8 cellular contexts compared by ENCODE assay signal in genomic region chr11:58567889-58568512, GRCh38. TPM values are rescaled to one million over a fixed set of nuclear protein-coding genes. Genes with fewer than 3 reads are reported as not detected.
DNase-seq lines count a peak whose midpoint lies in the region; ATAC-seq and TF ChIP-seq lines count a peak whose summit lies in the region.

No MANE protein-coding gene starts in this region.

- TF ChIP-seq CTCF in AG04450 (IDR thresholded peaks at IDR 0.05; ENCODE audit: low read depth, low read length), result peak; percentile 89
- TF ChIP-seq CTCF in coronary artery (IDR thresholded peaks at IDR 0.05), result peak; percentile 74

- peaks cover 60% of the 10 kb centered on the region for H3K4me1 Mint-ChIP-seq in stimulated activated effector memory CD8-positive, alpha-beta T cell treated with anti-CD3 and anti-CD28 coated beads, Interleukin-12 subunit alpha, Interleukin-12 subunit beta, amount 100 ng/mL, for 72 hours

- POLR2A ChIA-PET in AG04450 (lab: Yijun Ruan, JAX), result no interaction called here

- no peaks in the 10 kb centered on the region for H3K9me3 ChIP-seq in AG04450 (ENCODE audit: control insufficient read depth, insufficient read depth, low read length)

- CTCF ChIA-PET in AG04450 (lab: Charles Lee), result interaction anchor here (0.6 to 4.2 kb wide), 36 partner anchors 9 to 1095 kb away, joined by 3 to 64 read pairs (median 4); partner anchors contain the start of gene LPXN

- H3K4me3 ChIP-seq in AG04450 (ENCODE audit: low read depth, low read length) (no peak overlapping the region), coronary artery (no peak overlapping the region)

- peak; percentile 93 for ATAC-seq in GM18505 (IDR thresholded peaks at IDR 0.05; ENCODE audit: unreplicated experiment)
- peak; percentile 93 for ATAC-seq in HG02973 (IDR thresholded peaks at IDR 0.05; ENCODE audit: unreplicated experiment)
- peak; percentile 98 for ATAC-seq in stimulated activated effector memory CD8-positive, alpha-beta T cell treated with anti-CD3 and anti-CD28 coated beads, Interleukin-12 subunit alpha, Interleukin-12 subunit beta, amount 100 ng/mL, for 72 hours

- TF ChIP-seq POLR2A in GM18505 (IDR thresholded peaks at IDR 0.05; ENCODE audit: borderline replicate concordance, extremely low read depth, insufficient read depth, insufficient read length), result no peak

- peaks cover 98% of the 10 kb centered on the region for H3K36me3 Mint-ChIP-seq in stimulated activated effector memory CD8-positive, alpha-beta T cell treated with anti-CD3 and anti-CD28 coated beads, Interleukin-12 subunit alpha, Interleukin-12 subunit beta, amount 100 ng/mL, for 72 hours

- H3K27ac ChIP-seq in AG04450 (ENCODE audit: low read depth, low read length) (no peak overlapping the region), coronary artery (no peak overlapping the region)

- H3K4me3 Mint-ChIP-seq in stimulated activated effector memory CD8-positive, alpha-beta T cell treated with anti-CD3 and anti-CD28 coated beads, Interleukin-12 subunit alpha, Interleukin-12 subunit beta, amount 100 ng/mL, for 72 hours, result peak overlapping the region; percentile 28

- H3K27me3 ChIP-seq in AG04450 (ENCODE audit: control insufficient read depth, insufficient read depth, low read length), result no peaks in the 10 kb centered on the region

- no peak for DNase-seq in AG04450 (ENCODE audit: low read depth, low spot score)
- DNase-seq in NCI-H2107 (lab: John Stamatoyannopoulos, UW), result peak; percentile 20
- peak; percentile 59 to 64 for DNase-seq in activated CD4-positive, alpha-beta T cell treated with anti-CD3 and anti-CD28 coated beads for 24 hours (ENCODE audit: low read depth in 2 of 2)
- no peak for DNase-seq in coronary artery (ENCODE audit: low spot score)
- DNase-seq in mucosa of gallbladder (ENCODE audit: low spot score), result peak; percentile 63
- peak; percentile 47 to 83 for DNase-seq in stimulated activated effector memory CD8-positive, alpha-beta T cell treated with anti-CD3 and anti-CD28 coated beads, Interleukin-12 subunit alpha, Interleukin-12 subunit beta, amount 100 ng/mL, for 72 hours (ENCODE audit: low spot score in 2 of 2)

- no peaks in the 10 kb centered on the region for H3K9me3 Mint-ChIP-seq in stimulated activated effector memory CD8-positive, alpha-beta T cell treated with anti-CD3 and anti-CD28 coated beads, Interleukin-12 subunit alpha, Interleukin-12 subunit beta, amount 100 ng/mL, for 72 hours

- peak overlapping the region; percentile 39 for H3K27ac Mint-ChIP-seq in stimulated activated effector memory CD8-positive, alpha-beta T cell treated with anti-CD3 and anti-CD28 coated beads, Interleukin-12 subunit alpha, Interleukin-12 subunit beta, amount 100 ng/mL, for 72 hours

RNA-seq across cellular contexts. Expression of gene LPXN, which starts 7.7 kb away (rescaled TPM):
- 11.5 and 12.3 TPM in 2 replicates for polyA plus RNA-seq in AG04450 (2011; rRNA removed)
- 9.5 and 12.3 TPM in 2 replicates for polyA minus RNA-seq in AG04450 (2011; rRNA and poly(A)+ RNA removed)
- 11.8 TPM for total RNA-seq in mucosa of gallbladder

RNA-seq across cellular contexts. Expression of gene ZFP91, which starts 10.9 kb away (rescaled TPM):
- polyA plus RNA-seq in AG04450 (2011; rRNA removed), result 38.8 and 47.9 TPM in 2 replicates
- 29.7 and 40.1 TPM in 2 replicates for polyA minus RNA-seq in AG04450 (2011; rRNA and poly(A)+ RNA removed)
- 46.9 TPM for total RNA-seq in mucosa of gallbladder

RNA-seq across cellular contexts. Expression of gene CNTF, which starts 54.5 kb away (rescaled TPM):
- 0.55 and 1.1 TPM in 2 replicates for polyA plus RNA-seq in AG04450 (2011; rRNA removed)
- polyA minus RNA-seq in AG04450 (2011; rRNA and poly(A)+ RNA removed), result 2.6 and 5.2 TPM in 2 replicates
- 0.60 TPM for total RNA-seq in mucosa of gallbladder

Comparison
In these comparisons a context has a peak if more than half of its experiments do, and no peak if none do; other contexts are left out.
1. DNase-seq: peak in NCI-H2107 (single experiment), activated CD4-positive, alpha-beta T cell treated with anti-CD3 and anti-CD28 coated beads for 24 hours (2 of 2), mucosa of gallbladder (single experiment) and stimulated activated effector memory CD8-positive, alpha-beta T cell treated with anti-CD3 and anti-CD28 coated beads, Interleukin-12 subunit alpha, Interleukin-12 subunit beta, amount 100 ng/mL, for 72 hours (2 of 2); none in AG04450 (single experiment) and coronary artery (single experiment).
2. Peak in every context shown above with its lines, with median percentiles within 50 percentile points of each other: ATAC-seq.